Comparison of ENCODE assay signal across 16 cellular contexts in genomic region chr4:188428935-188429334, GRCh38.
DNase-seq lines count a peak whose midpoint lies in the region; ATAC-seq, FAIRE-seq and TF ChIP-seq lines count a peak whose summit lies in the region.
"Had no signal": no experiment of that assay in that cellular context is flagged by ENCODE, and none has a peak within 500 bp of the region (broad histone marks: within the 10 kb centered on the region; RNA-seq: fewer than 3 reads in every experiment).

No MANE protein-coding gene starts in this region.

- FAIRE-seq in HepG2 (lab: Jason Lieb, UNC): no peak
- FAIRE-seq: K562 had no signal

- WGBS in HepG2 (ENCODE audit: low lambda C conversion rate): 3% methylated on average over 6 of the region's 6 CpGs
- WGBS in right lobe of liver (ENCODE audit: insufficient coverage, low coverage, low lambda C conversion rate, missing lambda C conversion rate): 5% methylated on average over 6 of the region's 6 CpGs
- 16 to 29% methylated on average over 6 of the region's 6 CpGs for WGBS in GM23248 (ENCODE audit: low coverage in 1 of 2, low lambda C conversion rate in 2 of 2, missing lambda C conversion rate in 2 of 2), 2 experiments

- no peak overlapping the region for H3K4me3 Mint-ChIP-seq in glutamatergic neuron (ENCODE audit: unreplicated experiment)
- H3K4me3 Mint-ChIP-seq: activated CD4-positive, alpha-beta memory T cell treated with anti-CD3 and anti-CD28 coated beads, Interleukin-2, amount 10 ng/mL, durations not matched to agents 7 days and 5 days; brain had no signal

- H3K4me1 ChIP-seq in HepG2 (ENCODE audit: insufficient read depth, low read length) (no peaks in the 10 kb centered on the region), right lobe of liver (no peaks in the 10 kb centered on the region), Panc1 (ENCODE audit: control insufficient read depth, insufficient read depth, low read length) (peaks cover 4% of the 10 kb centered on the region), GM23248 (ENCODE audit: insufficient read depth) (no peaks in the 10 kb centered on the region)
- H3K4me1 ChIP-seq: transverse colon had no signal

- no peaks in the 10 kb centered on the region for H3K9me2 ChIP-seq in GM23248 (ENCODE audit: insufficient read depth)

- H3K27ac ChIP-seq in HepG2 (ENCODE audit: extremely low read length, insufficient read depth, low read length) (no peak overlapping the region), right lobe of liver (no peak overlapping the region), Panc1 (ENCODE audit: low read length) (peak overlapping the region; percentile 48; the same call in 1 of the 2 replicates), GM23248 (no peak overlapping the region)
- H3K27ac ChIP-seq: transverse colon had no signal

- H3K36me3 Mint-ChIP-seq in glutamatergic neuron (ENCODE audit: unreplicated experiment): no peaks in the 10 kb centered on the region
- H3K36me3 Mint-ChIP-seq: brain had no signal

- in situ Hi-C loops in HepG2 (cut with HindIII; ENCODE audit: extremely low pct_ligation_motif_present, low pct_unique_long_range_greater_than_20kb): no loop called here
- in situ Hi-C loops in Panc1 (cut with HindIII; ENCODE audit: low pct_unique_long_range_greater_than_20kb, low sequenced_read_pairs): no loop called here
- in situ Hi-C loops in GM23248 (cut with MboI): no loop called here

- H3K4me3 ChIP-seq in HepG2 (replicated peaks in 1 of 3; ENCODE audit: insufficient read depth in 1 of 3, low read depth in 2 of 3, low read length in 3 of 3) (no peak overlapping the region), right lobe of liver (no peak overlapping the region), Panc1 (ENCODE audit: low read depth in 2 of 2, low read length in 2 of 2) (no peak overlapping the region), epithelial cell of proximal tubule (ENCODE audit: low read depth, low read length) (no peak overlapping the region), GM23248 (no peak overlapping the region)
- H3K4me3 ChIP-seq: K562, transverse colon had no signal

- CTCF ChIA-PET in HepG2 (lab: Yijun Ruan, JAX; ENCODE audit: low intra/inter-chr PET ratio, low total read pairs): no interaction called here
- CTCF ChIA-PET in Panc1 (lab: Charles Lee): no interaction called here

- H3K9ac ChIP-seq in HepG2 (ENCODE audit: insufficient read depth, low read depth, low read length) (no peak overlapping the region), GM23248 (no peak overlapping the region)

- intact Hi-C loops in HepG2 (cut with micrococcal nuclease; ENCODE audit: unreplicated experiment): no loop called here
- intact Hi-C loops in right lobe of liver (cut with DNase I): no loop called here
- intact Hi-C loops in Panc1 (cut with micrococcal nuclease; ENCODE audit: unreplicated experiment): no loop called here

- ATAC-seq in HepG2: no peak
- no peak for ATAC-seq in right lobe of liver
- no peak for ATAC-seq in Panc1
- ATAC-seq in HG02798 (IDR thresholded peaks at IDR 0.05; ENCODE audit: poor library complexity, unreplicated experiment): no peak
- ATAC-seq: K562 had no signal

- peak in 1 of 2 experiments; percentile 26; a peak in 1 of 4 replicates for TF ChIP-seq EP300 in HepG2 (IDR thresholded peaks at IDR 0.05; ENCODE audit: low read depth in 2 of 2, low read length in 2 of 2)
- no peak for TF ChIP-seq EP300 in HepG2 (CRISPR knock-in tag; IDR thresholded peaks at IDR 0.05; ENCODE audit: borderline replicate concordance)

- TF ChIP-seq CTCF in HepG2 (CRISPR knock-in tag; IDR thresholded peaks at IDR 0.05) (no peak), right lobe of liver (IDR thresholded peaks at IDR 0.05) (no peak), Panc1 (IDR thresholded peaks at IDR 0.05) (no peak), epithelial cell of proximal tubule (conservative IDR thresholded peaks at IDR 0.05; ENCODE audit: low read depth, low read length) (no peak), glutamatergic neuron (IDR thresholded peaks at IDR 0.05; ENCODE audit: partially characterized antibody, unreplicated experiment) (no peak)

- H3K9me3 ChIP-seq in HepG2 (ENCODE audit: low read length) (no peaks in the 10 kb centered on the region), right lobe of liver (no peaks in the 10 kb centered on the region), Panc1 (ENCODE audit: control insufficient read depth, insufficient read depth, low read depth, low read length) (no peaks in the 10 kb centered on the region), GM23248 (ENCODE audit: low read depth) (no peaks in the 10 kb centered on the region)
- H3K9me3 ChIP-seq: transverse colon had no signal

- H3K36me3 ChIP-seq in HepG2 (replicated peaks in 1 of 2; ENCODE audit: control insufficient read depth in 1 of 2, insufficient read depth in 2 of 2, low read length in 2 of 2) (no peaks in the 10 kb centered on the region), right lobe of liver (no peaks in the 10 kb centered on the region), Panc1 (ENCODE audit: control insufficient read depth, insufficient read depth, low read length) (no peaks in the 10 kb centered on the region), GM23248 (ENCODE audit: low read depth) (no peaks in the 10 kb centered on the region)
- H3K36me3 ChIP-seq: transverse colon had no signal

- TF ChIP-seq POLR2A in HepG2 (IDR thresholded peaks at IDR 0.05; ENCODE audit: insufficient read depth in 1 of 2, low read depth in 2 of 2, low read length in 2 of 2): no peak
- TF ChIP-seq POLR2A in right lobe of liver (IDR thresholded peaks at IDR 0.05): no peak

- H3K27me3 ChIP-seq in HepG2 (ENCODE audit: control insufficient read depth in 1 of 2, insufficient read depth in 2 of 2, low read length in 2 of 2) (no peaks in the 10 kb centered on the region), right lobe of liver (peaks cover 0 to 3% of the 10 kb centered on the region in 2 donors), Panc1 (ENCODE audit: control insufficient read depth, insufficient read depth, low read length) (no peaks in the 10 kb centered on the region), GM23248 (replicated peaks; ENCODE audit: insufficient read depth) (no peaks in the 10 kb centered on the region)
- H3K27me3 ChIP-seq: transverse colon had no signal

- H3K4me2 ChIP-seq in HepG2 (ENCODE audit: low read depth, low read length) (no peak overlapping the region), GM23248 (ENCODE audit: unreplicated experiment) (no peak overlapping the region)

- no peaks in the 10 kb centered on the region for H3K9me3 Mint-ChIP-seq in glutamatergic neuron (ENCODE audit: unreplicated experiment)

- BruUV-seq in HepG2 (replicated peaks; lab: Mats Ljungman, UMichigan) (no TSS peak), Panc1 (replicated peaks; lab: Mats Ljungman, UMichigan) (no TSS peak)

- POLR2A ChIA-PET in HepG2 (lab: Yijun Ruan, JAX): no interaction called here
- POLR2A ChIA-PET in Panc1 (lab: Charles Lee): no interaction called here

- H3K27me3 Mint-ChIP-seq in glutamatergic neuron (ENCODE audit: unreplicated experiment): no peaks in the 10 kb centered on the region
- H3K27me3 Mint-ChIP-seq: activated CD4-positive, alpha-beta memory T cell treated with anti-CD3 and anti-CD28 coated beads, Interleukin-2, amount 10 ng/mL, durations not matched to agents 7 days and 5 days; brain had no signal

- H2AFZ ChIP-seq in HepG2 (ENCODE audit: low read length) (no peak overlapping the region), GM23248 (no peak overlapping the region)

- DNase-seq in HepG2 (ENCODE audit: low spot score): no peak
- no peak for DNase-seq in right lobe of liver
- DNase-seq in Panc1 (ENCODE audit: low read depth, low spot score): no peak
- peak; percentile 15 for DNase-seq in epithelial cell of proximal tubule (ENCODE audit: low read depth)
- DNase-seq in glutamatergic neuron: no peak
- DNase-seq in GM23248: no peak
- DNase-seq in D341Med (ENCODE audit: low spot score): no peak
- DNase-seq: activated CD4-positive, alpha-beta memory T cell treated with anti-CD3 and anti-CD28 coated beads, Interleukin-2, amount 10 ng/mL, durations not matched to agents 7 days and 5 days; activated effector memory CD4-positive, alpha-beta T cell treated with anti-CD3 and anti-CD28 coated beads, Interleukin-2, amount 50 U/mL, for 16 hours; hippocampal formation; NCI-H2107; stimulated activated CD4-positive, alpha-beta T cell treated with anti-CD3 and anti-CD28 coated beads, Interleukin-15, amount 100 ng/mL, for 24 hours; transverse colon had no signal

- H3K27ac Mint-ChIP-seq in glutamatergic neuron (ENCODE audit: unreplicated experiment): no peak overlapping the region
- H3K27ac Mint-ChIP-seq: activated CD4-positive, alpha-beta memory T cell treated with anti-CD3 and anti-CD28 coated beads, Interleukin-2, amount 10 ng/mL, durations not matched to agents 7 days and 5 days; brain had no signal

- no peak for TF ChIP-seq RAD21 in HepG2 (CRISPR knock-in tag; IDR thresholded peaks at IDR 0.05)

- H3K79me2 ChIP-seq in HepG2 (ENCODE audit: insufficient read depth, low read length) (no peaks in the 10 kb centered on the region), GM23248 (ENCODE audit: insufficient read depth) (no peaks in the 10 kb centered on the region)

- H4K20me1 ChIP-seq in HepG2 (ENCODE audit: insufficient read depth, low read length) (no peaks in the 10 kb centered on the region), GM23248 (ENCODE audit: insufficient read depth) (no peaks in the 10 kb centered on the region)

- H3K4me1 Mint-ChIP-seq in glutamatergic neuron (ENCODE audit: low read depth, unreplicated experiment): no peaks in the 10 kb centered on the region
- H3K4me1 Mint-ChIP-seq: activated CD4-positive, alpha-beta memory T cell treated with anti-CD3 and anti-CD28 coated beads, Interleukin-2, amount 10 ng/mL, durations not matched to agents 7 days and 5 days had no signal

- H3F3A ChIP-seq in GM23248 (ENCODE audit: insufficient read depth): no peaks in the 10 kb centered on the region

TF ChIP-seq in HepG2, 621 proteins besides CTCF, POLR2A, EP300 and RAD21 (continues in another document):
- no peak for TF ChIP-seq MYPOP (CRISPR knock-in tag; IDR thresholded peaks at IDR 0.05)
- TF ChIP-seq ARNTL (CRISPR knock-in tag; IDR thresholded peaks at IDR 0.05): no peak
- TF ChIP-seq ONECUT2 (CRISPR knock-in tag; IDR thresholded peaks at IDR 0.05): no peak
- peak; percentile 86 for TF ChIP-seq BCL6 (CRISPR knock-in tag; IDR thresholded peaks at IDR 0.05)
- TF ChIP-seq HNRNPH1 (optimal IDR thresholded peaks at IDR 0.05; ENCODE audit: low read depth, low read length): no peak
- no peak for TF ChIP-seq ZNF572 (CRISPR knock-in tag; IDR thresholded peaks at IDR 0.05)
- no peak for TF ChIP-seq POLR2AphosphoS5 (IDR thresholded peaks at IDR 0.05; ENCODE audit: low read depth, low read length)
- no peak for TF ChIP-seq ZNF230 (CRISPR knock-in tag; IDR thresholded peaks at IDR 0.05)
